9 cellular contexts compared by ENCODE assay signal in genomic region chr1:221117548-221117951, GRCh38.
DNase-seq lines count a peak whose midpoint lies in the region; ATAC-seq, FAIRE-seq and TF ChIP-seq lines count a peak whose summit lies in the region.
"Had no signal": no experiment of that assay in that cellular context is flagged by ENCODE, and none has a peak within 500 bp of the region (broad histone marks: within the 10 kb centered on the region; RNA-seq: fewer than 3 reads in every experiment).

No MANE protein-coding gene starts in this region.

- H3K27me3 ChIP-seq in mammary epithelial cell (ENCODE audit: insufficient read depth, low read length) (peaks cover 2% of the 10 kb centered on the region), brain microvascular endothelial cell (replicated peaks) (no peaks in the 10 kb centered on the region), ascending aorta (no peaks in the 10 kb centered on the region), esophagus muscularis mucosa (no peaks in the 10 kb centered on the region)

- H3K79me2 ChIP-seq in mammary epithelial cell (ENCODE audit: insufficient read depth, low read length) = no peaks in the 10 kb centered on the region

- no peak for FAIRE-seq in urothelium cell line (lab: Jason Lieb, UNC)

- H3K9me3 Mint-ChIP-seq in MCF 10A (ENCODE audit: unreplicated experiment) = no peaks in the 10 kb centered on the region

- H3K4me1 Mint-ChIP-seq in MCF 10A (ENCODE audit: insufficient read depth, unreplicated experiment) = peaks cover 17% of the 10 kb centered on the region

- 0% methylated on average over 3 of the region's 3 CpGs for WGBS in mammary epithelial cell (ENCODE audit: low coverage, missing lambda C conversion rate)
- WGBS in esophagus muscularis mucosa = 64% methylated on average over 3 of the region's 3 CpGs

- H3K27ac ChIP-seq in mammary epithelial cell (ENCODE audit: insufficient read depth, low read depth, low read length) = no peak overlapping the region
- H3K27ac ChIP-seq in brain microvascular endothelial cell = no peak overlapping the region
- H3K27ac ChIP-seq in ascending aorta = peak overlapping the region in 1 of 2 donors; percentile 39
- H3K27ac ChIP-seq in esophagus muscularis mucosa (replicated peaks in 1 of 4) = peak overlapping the region in 1 of 4 donors; percentile 11

- H3K4me3 ChIP-seq in mammary epithelial cell (replicated peaks in 1 of 3; ENCODE audit: insufficient read depth in 1 of 3, low read depth in 2 of 3, low read length in 3 of 3) (no peak overlapping the region), brain microvascular endothelial cell (ENCODE audit: low read depth, low read length) (no peak overlapping the region), ascending aorta (no peak overlapping the region), esophagus muscularis mucosa (no peak overlapping the region)

- no peak overlapping the region for H3K4me2 ChIP-seq in mammary epithelial cell (ENCODE audit: insufficient read depth, low read depth, low read length)

- CTCF ChIA-PET in MCF 10A (lab: Yijun Ruan, JAX) = interaction anchor here (1.1 to 2.4 kb wide), 4 partner anchors 33 to 314 kb away, joined by 3 to 13 read pairs (median 3); no protein-coding TSS in a partner anchor
- CTCF ChIA-PET in mammary epithelial cell (lab: Charles Lee; ENCODE audit: low non-redundant PET) = no interaction called here

- H3K36me3 ChIP-seq in mammary epithelial cell (ENCODE audit: insufficient read depth, low read length) (no peaks in the 10 kb centered on the region), brain microvascular endothelial cell (replicated peaks) (no peaks in the 10 kb centered on the region), ascending aorta (no peaks in the 10 kb centered on the region), esophagus muscularis mucosa (no peaks in the 10 kb centered on the region)

- H3K9ac ChIP-seq in mammary epithelial cell (ENCODE audit: insufficient read depth, low read length) = no peak overlapping the region

- H3K4me1 ChIP-seq in mammary epithelial cell (ENCODE audit: insufficient read depth, low read length) (peaks cover 4% of the 10 kb centered on the region), ascending aorta (peaks cover 0 to 13% of the 10 kb centered on the region in 2 donors), esophagus muscularis mucosa (peaks cover 15 to 19% (median 16%) of the 10 kb centered on the region in 4 donors)

- no peaks in the 10 kb centered on the region for H4K20me1 ChIP-seq in mammary epithelial cell (ENCODE audit: insufficient read depth, low read length)

- BruUV-seq in MCF 10A (replicated peaks; lab: Mats Ljungman, UMichigan) (no TSS peak), mammary epithelial cell (replicated peaks; lab: Mats Ljungman, UMichigan) (no TSS peak)

- H3K36me3 Mint-ChIP-seq in MCF 10A (ENCODE audit: insufficient read depth, unreplicated experiment) = no peaks in the 10 kb centered on the region

- H3K4me3 Mint-ChIP-seq in MCF 10A (ENCODE audit: unreplicated experiment) = no peak overlapping the region

- dilution Hi-C loops in mammary epithelial cell (cut with HindIII; ENCODE audit: low sequenced_read_pairs) = no loop called here

- in situ Hi-C loops in mammary epithelial cell (cut with MboI; ENCODE audit: low sequenced_read_pairs in 2 of 2) (no loop called here), brain microvascular endothelial cell (cut with HindIII; ENCODE audit: low pct_ligation_motif_present, low sequenced_read_pairs) (no loop called here)

- TF ChIP-seq POLR2A in esophagus muscularis mucosa (IDR thresholded peaks at IDR 0.05; ENCODE audit: low read depth) = no peak

- POLR2A ChIA-PET in MCF 10A (lab: Yijun Ruan, JAX) = interaction anchor here (0.9 kb wide), 1 partner anchor 20 kb away, joined by 4 read pairs; no protein-coding TSS in a partner anchor

- H3K9me3 ChIP-seq in mammary epithelial cell (replicated peaks; ENCODE audit: insufficient read depth, low read length) (no peaks in the 10 kb centered on the region), ascending aorta (no peaks in the 10 kb centered on the region), esophagus muscularis mucosa (peaks cover 0 to 4% (median 0%) of the 10 kb centered on the region in 4 donors)

- intact Hi-C loops in MCF 10A (cut with micrococcal nuclease) = no loop called here
- intact Hi-C loops in mammary epithelial cell (cut with micrococcal nuclease) = no loop called here
- intact Hi-C loops in ascending aorta (cut with DNase I) = no loop called here
- intact Hi-C loops in esophagus muscularis mucosa (cut with DNase I) = no loop called here

- H3K27ac Mint-ChIP-seq in MCF 10A (ENCODE audit: low read depth, unreplicated experiment) = peak overlapping the region; percentile 3

- DNase-seq in MCF 10A (ENCODE audit: unreplicated experiment) (peak; percentile 73), mammary epithelial cell (no peak), brain microvascular endothelial cell (peak; percentile 50), left kidney (ENCODE audit: low read depth, low spot score) (peak; percentile 50), urothelium cell line (ENCODE audit: low spot score) (peak; percentile 18), ascending aorta (ENCODE audit: low spot score in 2 of 2) (no peak), esophagus muscularis mucosa (ENCODE audit: extremely low spot score) (no peak)
- DNase-seq: effector memory CD4-positive, alpha-beta T cell had no signal

- H2AFZ ChIP-seq in mammary epithelial cell (ENCODE audit: low read depth, low read length) = no peak overlapping the region

- H3K27me3 Mint-ChIP-seq in MCF 10A (ENCODE audit: insufficient read depth, unreplicated experiment) = no peaks in the 10 kb centered on the region

- ATAC-seq in HG03342 (IDR thresholded peaks at IDR 0.05; ENCODE audit: unreplicated experiment) = no peak

- no peak for TF ChIP-seq EP300 in esophagus muscularis mucosa (IDR thresholded peaks at IDR 0.05)

- TF ChIP-seq CTCF in MCF 10A (IDR thresholded peaks at IDR 0.05; ENCODE audit: unreplicated experiment) (no peak), mammary epithelial cell (conservative IDR thresholded peaks at IDR 0.05 in 1 of 2, IDR thresholded peaks at IDR 0.05 in 1 of 2; ENCODE audit: extremely low read depth in 1 of 2, insufficient read depth in 1 of 2, low read depth in 1 of 2, low read length in 2 of 2) (no peak), brain microvascular endothelial cell (IDR thresholded peaks at IDR 0.05; ENCODE audit: low read depth, low read length, missing control alignments) (no peak), ascending aorta (IDR thresholded peaks at IDR 0.05) (no peak), esophagus muscularis mucosa (IDR thresholded peaks at IDR 0.05) (no peak)

Comparison
In these comparisons a context has a peak if more than half of its experiments do, and no peak if none do; other contexts are left out.
1. DNase-seq: peak in MCF 10A (single experiment), brain microvascular endothelial cell (single experiment), left kidney (single experiment) and urothelium cell line (single experiment); none in mammary epithelial cell (single experiment), ascending aorta (0 of 2) and esophagus muscularis mucosa (single experiment).